In the genomic region with DNA sequence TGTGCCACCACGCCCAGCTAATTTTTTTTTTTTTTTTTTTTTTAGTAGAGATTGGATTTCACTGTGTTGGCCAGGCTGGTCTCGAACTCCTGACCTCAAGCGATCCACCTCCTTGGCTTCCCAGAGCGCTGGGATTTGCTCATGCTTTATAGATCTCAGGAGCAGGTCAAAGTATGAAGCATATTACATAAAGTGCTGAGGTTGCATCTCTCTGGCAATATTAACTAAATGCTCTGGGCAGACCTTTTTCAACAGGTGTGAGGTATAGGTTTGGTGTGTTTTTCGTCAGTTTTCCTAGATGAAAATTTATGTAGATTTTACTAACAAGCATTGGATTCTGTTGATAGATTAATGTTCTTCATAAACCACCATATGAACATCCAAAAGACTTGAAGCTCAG, we compare ENCODE assay signal across 32 cellular contexts. TPM values are rescaled to one million over a fixed set of nuclear protein-coding genes. Genes with fewer than 3 reads are reported as not detected.
"Had no signal": no experiment of that assay in that cellular context is flagged by ENCODE, and none has a peak within 500 bp of the region (broad histone marks: within the 10 kb centered on the region; RNA-seq: fewer than 3 reads in every experiment).

No MANE protein-coding gene starts in this region.

- H3K4me1 Mint-ChIP-seq: mesothelial cell of epicardium, naive B cell, natural killer cell, nephron progenitor cell, neural progenitor cell had no signal

- H3K27me3 ChIP-seq: hepatocyte, neural progenitor cell, ovary, sigmoid colon, tibial nerve, upper lobe of left lung, vagina had no signal

- ATAC-seq: natural killer cell; right cardiac atrium; stimulated activated memory B cell treated with anti-CD40 and anti-IgM and Interleukin-4, amounts not matched to agents 10 μg/mL and 1 μg/mL and 100 μg/mL, for 72 hours; stimulated activated naive CD8-positive, alpha-beta T cell treated with anti-CD3 and anti-CD28 coated beads, Interleukin-15, amount 100 ng/mL, for 72 hours had no signal

- H3K9me3 ChIP-seq: left ventricle myocardium inferior, ovary, prostate gland, sigmoid colon, tibial nerve, upper lobe of left lung, vagina had no signal

- H3K9me3 Mint-ChIP-seq: natural killer cell; neural progenitor cell; stimulated activated memory B cell treated with anti-CD40 and anti-IgM and Interleukin-4, amounts not matched to agents 10 μg/mL and 1 μg/mL and 100 μg/mL, for 72 hours; stimulated activated naive CD8-positive, alpha-beta T cell treated with anti-CD3 and anti-CD28 coated beads, Interleukin-15, amount 100 ng/mL, for 72 hours had no signal

- H3K27ac ChIP-seq: hepatocyte, left ventricle myocardium inferior, neural progenitor cell, ovary, prostate gland, sigmoid colon, tibial nerve, upper lobe of left lung, vagina had no signal

- H3K4me1 ChIP-seq: left ventricle myocardium inferior, neural progenitor cell, prostate gland, sigmoid colon, tibial nerve, upper lobe of left lung, vagina had no signal

- DNase-seq: islet precursor cell; left ventricle myocardium inferior; mesendoderm; naive B cell; natural killer cell; nephron progenitor cell; ovary; retina; right cardiac atrium; sigmoid colon; stimulated activated CD4-positive, alpha-beta T cell treated with anti-CD3 and anti-CD28 coated beads, Interleukin-1b, Interleukin-23, amount 100 ng/mL, for 48 hours; stimulated activated CD4-positive, alpha-beta T cell treated with anti-CD3 and anti-CD28 coated beads, Interleukin-2, amount 100 ng/mL, for 48 hours; stimulated activated CD4-positive, alpha-beta T cell treated with anti-CD3 and anti-CD28 coated beads, Interleukin-4, amount 100 ng/mL, for 4 hours; stimulated activated CD8-positive, alpha-beta memory T cell treated with anti-CD3 and anti-CD28 coated beads, Interleukin-4, amount 100 ng/mL, for 48 hours; stimulated activated naive CD4-positive, alpha-beta T cell treated with Interleukin-2 at 50 U/mL for 16 hours; stimulated activated naive CD8-positive, alpha-beta T cell treated with anti-CD3 and anti-CD28 coated beads, Interleukin-15, amount 100 ng/mL, for 72 hours; substantia nigra; upper lobe of left lung had no signal

- H3K27me3 Mint-ChIP-seq: naive B cell; stimulated activated memory B cell treated with anti-CD40 and anti-IgM and Interleukin-4, amounts not matched to agents 10 μg/mL and 1 μg/mL and 100 μg/mL, for 72 hours; stimulated activated naive CD8-positive, alpha-beta T cell treated with anti-CD3 and anti-CD28 coated beads, Interleukin-15, amount 100 ng/mL, for 72 hours had no signal

- H3K4me2 ChIP-seq: hepatocyte, neural progenitor cell, smooth muscle cell had no signal

- H2AFZ ChIP-seq: hepatocyte, neural progenitor cell had no signal

- H3K4me3 ChIP-seq: hepatocyte, left ventricle myocardium inferior, lung, neural progenitor cell, ovary, prostate gland, sigmoid colon, smooth muscle cell, tibial nerve, upper lobe of left lung, vagina had no signal

- H3K9ac ChIP-seq: neural progenitor cell had no signal

- H3K27ac Mint-ChIP-seq: mesothelial cell of epicardium; natural killer cell; nephron progenitor cell; neural progenitor cell; stimulated activated memory B cell treated with anti-CD40 and anti-IgM and Interleukin-4, amounts not matched to agents 10 μg/mL and 1 μg/mL and 100 μg/mL, for 72 hours had no signal

- H3K36me3 ChIP-seq: ovary, prostate gland had no signal

- H3K4me3 Mint-ChIP-seq: mesothelial cell of epicardium; naive B cell; natural killer cell; nephron progenitor cell; neural progenitor cell; stimulated activated memory B cell treated with anti-CD40 and anti-IgM and Interleukin-4, amounts not matched to agents 10 μg/mL and 1 μg/mL and 100 μg/mL, for 72 hours; stimulated activated naive CD8-positive, alpha-beta T cell treated with anti-CD3 and anti-CD28 coated beads, Interleukin-15, amount 100 ng/mL, for 72 hours had no signal

RNA-seq across cellular contexts. Expression of gene CXCR3, which starts 59.4 kb away (rescaled TPM):
- total RNA-seq: hepatocyte, kidney epithelial cell, left ventricle myocardium inferior, lower leg skin, mesothelial cell of epicardium, omental fat pad, sigmoid colon, smooth muscle cell, temporal lobe, tibial nerve, urinary bladder, vagina had no signal
- polyA plus RNA-seq: hepatocyte had no signal
